20 cellular contexts compared by ENCODE assay signal in the genomic region with DNA sequence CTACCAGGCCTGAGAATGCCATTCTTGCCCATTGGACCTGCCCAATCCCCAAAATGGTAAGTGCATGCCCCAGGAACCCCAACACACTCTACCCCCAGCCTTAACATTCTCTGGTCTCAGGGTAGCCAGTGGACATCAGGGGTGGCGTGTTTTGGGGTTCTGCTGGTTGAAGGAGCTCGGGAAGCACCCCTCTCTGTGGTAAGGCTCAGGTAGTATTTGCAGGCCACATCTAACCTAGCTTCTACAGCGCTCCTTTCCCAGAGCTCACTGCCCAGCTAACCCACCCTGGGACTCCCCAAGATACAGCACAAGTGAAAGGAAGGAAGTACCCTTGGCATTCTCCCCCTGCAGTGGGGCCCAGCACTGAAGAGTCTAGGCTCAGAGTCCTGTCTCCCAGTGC. TPM values are rescaled to one million over a fixed set of nuclear protein-coding genes. Genes with fewer than 3 reads are reported as not detected.
DNase-seq lines count a peak whose midpoint lies in the region; ATAC-seq and TF ChIP-seq lines count a peak whose summit lies in the region.
"Had no signal": no experiment of that assay in that cellular context is flagged by ENCODE, and none has a peak within 500 bp of the region (broad histone marks: within the 10 kb centered on the region; RNA-seq: fewer than 3 reads in every experiment).

No MANE protein-coding gene starts in this region.

- no peaks in the 10 kb centered on the region for H3K9me3 ChIP-seq in IMR-90 (ENCODE audit: control insufficient read depth, insufficient read depth, low read length)
- no peaks in the 10 kb centered on the region for H3K9me3 ChIP-seq in endodermal cell (ENCODE audit: control insufficient read depth, low read length)
- H3K9me3 ChIP-seq in right atrium auricular region = no peaks in the 10 kb centered on the region
- H3K9me3 ChIP-seq: BE2C, BLaER1 had no signal

- no peak for TF ChIP-seq CTCF in IMR-90 (conservative IDR thresholded peaks at IDR 0.05; ENCODE audit: low read depth, low read length)
- no peak for TF ChIP-seq CTCF in endodermal cell (conservative IDR thresholded peaks at IDR 0.05)
- TF ChIP-seq CTCF in omental fat pad (IDR thresholded peaks at IDR 0.05) = no peak
- TF ChIP-seq CTCF in right atrium auricular region (IDR thresholded peaks at IDR 0.05) = no peak

- H3K4ac ChIP-seq in IMR-90 (ENCODE audit: low read depth, low read length) = no peak overlapping the region

- H3K4me3 ChIP-seq in IMR-90 (ENCODE audit: insufficient read depth, low read depth, low read length) (no peak overlapping the region), endodermal cell (ENCODE audit: low read length) (no peak overlapping the region), right atrium auricular region (no peak overlapping the region)
- H3K4me3 ChIP-seq: BLaER1 had no signal

- no peak overlapping the region for H3K23ac ChIP-seq in IMR-90 (ENCODE audit: low read depth, low read length)

- H2BK15ac ChIP-seq in IMR-90 (ENCODE audit: low read depth, low read length) = no peak overlapping the region

- H2AK9ac ChIP-seq in IMR-90 (replicated peaks; ENCODE audit: low read depth, low read length, poor library complexity) = no peak overlapping the region

- ATAC-seq in IMR-90 (ENCODE audit: low read depth) (no peak), omental fat pad (ENCODE audit: low FRiP score) (peak; percentile 22), HG03039 (IDR thresholded peaks at IDR 0.05; ENCODE audit: unreplicated experiment) (no peak), HG03045 (IDR thresholded peaks at IDR 0.05; ENCODE audit: unreplicated experiment) (no peak)

- peak overlapping the region; percentile 38 for H2AFZ ChIP-seq in IMR-90 (replicated peaks; ENCODE audit: low read length, poor library complexity)

- H3K36me3 Mint-ChIP-seq in endodermal cell (ENCODE audit: low read depth) = no peaks in the 10 kb centered on the region
- H3K36me3 Mint-ChIP-seq: CD4-positive, alpha-beta memory T cell; CD4-positive, CD25-positive, alpha-beta regulatory T cell had no signal

- BruUV-seq in IMR-90 (replicated peaks; lab: Mats Ljungman, UMichigan) = no TSS peak

- no peaks in the 10 kb centered on the region for H3K9me3 Mint-ChIP-seq in endodermal cell
- H3K9me3 Mint-ChIP-seq: CD14-positive monocyte; CD4-positive, alpha-beta memory T cell; CD8-positive, alpha-beta memory T cell had no signal

- H3K14ac ChIP-seq in IMR-90 (replicated peaks; ENCODE audit: low read depth, low read length) = no peak overlapping the region

- no peaks in the 10 kb centered on the region for H3K4me1 ChIP-seq in IMR-90 (ENCODE audit: control insufficient read depth, insufficient read depth, low read length)
- no peaks in the 10 kb centered on the region for H3K4me1 ChIP-seq in endodermal cell (ENCODE audit: control insufficient read depth, insufficient read depth, low read length)
- peaks cover 0 to 17% of the 10 kb centered on the region in 2 donors for H3K4me1 ChIP-seq in right atrium auricular region
- H3K4me1 ChIP-seq: BE2C, BLaER1 had no signal

- H2BK5ac ChIP-seq in IMR-90 (ENCODE audit: low read depth, low read length, poor library complexity, severe bottlenecking) = no peak overlapping the region

- H4K5ac ChIP-seq in IMR-90 (ENCODE audit: low read depth, low read length) = no peak overlapping the region

- H3K4me2 ChIP-seq in IMR-90 (ENCODE audit: low read depth, low read length) = no peak overlapping the region
- H3K4me2 ChIP-seq: BLaER1 had no signal

- no peak overlapping the region for H3K56ac ChIP-seq in IMR-90 (ENCODE audit: extremely low read depth, insufficient read depth, low read length)

- no peaks in the 10 kb centered on the region for H3K27me3 Mint-ChIP-seq in endodermal cell (ENCODE audit: insufficient read depth)
- H3K27me3 Mint-ChIP-seq: CD4-positive, alpha-beta memory T cell; CD4-positive, CD25-positive, alpha-beta regulatory T cell; CD8-positive, alpha-beta memory T cell had no signal

- H3K9ac ChIP-seq in IMR-90 (ENCODE audit: low read depth, low read length) = no peak overlapping the region
- no peak overlapping the region for H3K9ac ChIP-seq in endodermal cell (ENCODE audit: extremely low read depth, low read length, poor library complexity, severe bottlenecking)
- H3K9ac ChIP-seq: BLaER1 had no signal

- H4K91ac ChIP-seq in IMR-90 (ENCODE audit: insufficient read depth, low read depth, low read length) = no peak overlapping the region

- DNase-seq in IMR-90 (no peak), endodermal cell (peak; percentile 20), omental fat pad (ENCODE audit: low spot score) (no peak), right atrium auricular region (ENCODE audit: low spot score) (no peak), OCI-M1 (lab: John Stamatoyannopoulos, UW) (no peak)
- DNase-seq: 8988T; ACHN; BE2C; C1 segment of cervical spinal cord; Calu3; CD4-positive, alpha-beta memory T cell; CD4-positive, CD25-positive, alpha-beta regulatory T cell; CD8-positive, alpha-beta memory T cell; COR-L47; DMS79 treated with DMSO at 0.1 percent for 48 hours; GF-D8 had no signal

- no peak overlapping the region for H2AK5ac ChIP-seq in IMR-90 (ENCODE audit: low read depth, low read length)

- in situ Hi-C loops in IMR-90 (cut with MboI; ENCODE audit: low sequenced_read_pairs) = no loop called here

- H3K36me3 ChIP-seq in IMR-90 (ENCODE audit: control insufficient read depth, insufficient read depth, low read length) = no peaks in the 10 kb centered on the region
- H3K36me3 ChIP-seq in endodermal cell (ENCODE audit: control insufficient read depth, insufficient read depth, low read length) = no peaks in the 10 kb centered on the region
- H3K36me3 ChIP-seq in right atrium auricular region = no peaks in the 10 kb centered on the region
- H3K36me3 ChIP-seq: BE2C, BLaER1 had no signal

- H2BK120ac ChIP-seq in IMR-90 (ENCODE audit: low read depth, low read length) = no peak overlapping the region

- POLR2A ChIA-PET in IMR-90 (lab: Charles Lee; ENCODE audit: unreplicated experiment) = no interaction called here

- no peak for TF ChIP-seq RAD21 in IMR-90 (IDR thresholded peaks at IDR 0.05; ENCODE audit: low read length)

- intact Hi-C loops in IMR-90 (cut with micrococcal nuclease) = no loop called here

- H4K8ac ChIP-seq in IMR-90 (ENCODE audit: low read depth in 2 of 2, low read length in 2 of 2) = no peak overlapping the region

- H3K27ac ChIP-seq in IMR-90 (ENCODE audit: insufficient read depth, low read length) (no peak overlapping the region), endodermal cell (ENCODE audit: low read depth, low read length) (no peak overlapping the region), right atrium auricular region (no peak overlapping the region)
- H3K27ac ChIP-seq: BLaER1 had no signal

- H3K79me1 ChIP-seq in IMR-90 (ENCODE audit: low read depth in 1 of 2, low read length in 2 of 2) = no peaks in the 10 kb centered on the region

- H2BK20ac ChIP-seq in IMR-90 (ENCODE audit: low read depth, low read length) = no peak overlapping the region

- H3K27ac Mint-ChIP-seq in endodermal cell = no peak overlapping the region
- H3K27ac Mint-ChIP-seq: CD4-positive, alpha-beta memory T cell; CD4-positive, CD25-positive, alpha-beta regulatory T cell; CD8-positive, alpha-beta memory T cell had no signal

- no peaks in the 10 kb centered on the region for H3K27me3 ChIP-seq in IMR-90 (ENCODE audit: control insufficient read depth, insufficient read depth, low read length)
- no peaks in the 10 kb centered on the region for H3K27me3 ChIP-seq in endodermal cell (ENCODE audit: control insufficient read depth, insufficient read depth, low read length, poor library complexity, severe bottlenecking)
- H3K27me3 ChIP-seq in right atrium auricular region = no peaks in the 10 kb centered on the region
- H3K27me3 ChIP-seq: BE2C, BLaER1 had no signal

- dilution Hi-C loops in IMR-90 (cut with HindIII; ENCODE audit: low sequenced_read_pairs, unreplicated experiment) = no loop called here

- TF ChIP-seq POLR2A in IMR-90 (IDR thresholded peaks at IDR 0.05; ENCODE audit: low read depth, low read length) = no peak

- CTCF ChIA-PET in IMR-90 (lab: Yijun Ruan, JAX) = no interaction called here

- peaks cover 3% of the 10 kb centered on the region for H3K4me1 Mint-ChIP-seq in endodermal cell
- H3K4me1 Mint-ChIP-seq: CD4-positive, alpha-beta memory T cell; CD4-positive, CD25-positive, alpha-beta regulatory T cell; CD8-positive, alpha-beta memory T cell had no signal

- H3K4me3 Mint-ChIP-seq in endodermal cell = no peak overlapping the region
- H3K4me3 Mint-ChIP-seq: CD14-positive monocyte; CD4-positive, alpha-beta memory T cell; CD4-positive, CD25-positive, alpha-beta regulatory T cell; CD8-positive, alpha-beta memory T cell had no signal

- WGBS in IMR-90 (ENCODE audit: extremely low coverage in 2 of 2, insufficient read length in 1 of 2), 2 experiments = no CpG with 5 or more reads among the region's 3 CpGs
- 84 to 95% methylated on average over 3 of the region's 3 CpGs for WGBS in endodermal cell (ENCODE audit: insufficient coverage in 1 of 2, insufficient read length in 1 of 2), 2 experiments

- H3K9me1 ChIP-seq in IMR-90 (ENCODE audit: insufficient read depth, low read length) = no peaks in the 10 kb centered on the region

- H4K20me1 ChIP-seq in IMR-90 (ENCODE audit: insufficient read depth, low read length) = no peaks in the 10 kb centered on the region
- H4K20me1 ChIP-seq: BLaER1 had no signal

- no peak overlapping the region for H3K18ac ChIP-seq in IMR-90 (ENCODE audit: low read depth, low read length)

TF ChIP-seq in IMR-90, 13 proteins besides CTCF, POLR2A, EP300 and RAD21 (continues in another document):
- TF ChIP-seq RCOR1 (IDR thresholded peaks at IDR 0.05; ENCODE audit: insufficient replicate concordance, low read length) (no peak), RFX5 (IDR thresholded peaks at IDR 0.05; ENCODE audit: low read depth, low read length) (no peak), SMC3 (IDR thresholded peaks at IDR 0.05; ENCODE audit: low read depth, low read length) (no peak), NFE2L2 (IDR thresholded peaks at IDR 0.05; ENCODE audit: low read depth, low read length) (no peak), FOS (IDR thresholded peaks at IDR 0.05; ENCODE audit: low read depth, low read length) (no peak)
- TF ChIP-seq, protein P1, sequence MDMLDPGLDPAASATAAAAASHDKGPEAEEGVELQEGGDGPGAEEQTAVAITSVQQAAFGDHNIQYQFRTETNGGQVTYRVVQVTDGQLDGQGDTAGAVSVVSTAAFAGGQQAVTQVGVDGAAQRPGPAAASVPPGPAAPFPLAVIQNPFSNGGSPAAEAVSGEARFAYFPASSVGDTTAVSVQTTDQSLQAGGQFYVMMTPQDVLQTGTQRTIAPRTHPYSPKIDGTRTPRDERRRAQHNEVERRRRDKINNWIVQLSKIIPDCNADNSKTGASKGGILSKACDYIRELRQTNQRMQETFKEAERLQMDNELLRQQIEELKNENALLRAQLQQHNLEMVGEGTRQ (IDR thresholded peaks at IDR 0.05; ENCODE audit: low read depth, low read length) = no peak

RNA-seq across cellular contexts. Expression of a gene that starts 19.8 kb away (rescaled TPM):
- under 0.01 and 0.36 TPM in 2 replicates for total RNA-seq in IMR-90 (2012; rRNA removed)
- polyA plus RNA-seq in IMR-90 (2012; rRNA removed) = 0.12 and 0.47 TPM in 2 replicates
- polyA plus RNA-seq in IMR-90 (2012; cell fraction: cytosol; rRNA removed) = 0.19 and 0.42 TPM in 2 replicates
- polyA plus RNA-seq in IMR-90 (2012; cell fraction: nucleus; rRNA removed; ENCODE audit: low replicate concordance) = 0.23 and 0.34 TPM in 2 replicates
- total RNA-seq in endodermal cell = 1 to 10 TPM; 1.2 to 1.6 TPM
- polyA plus RNA-seq in endodermal cell (2013, experiment 1 of 2) = 2.9 TPM
- 2.3 TPM for polyA plus RNA-seq in endodermal cell (2013, experiment 2 of 2)
- total RNA-seq in omental fat pad = 1 to 10 TPM; 3.5 to 9.5 (median 7.2) TPM
- total RNA-seq in right atrium auricular region = 10 to 100 TPM; 11.0 to 23.4 TPM
